Comparison of ENCODE assay signal across 17 cellular contexts in genomic region chr1:40045766-40046165, GRCh38. TPM values are rescaled to one million over a fixed set of nuclear protein-coding genes. Genes with fewer than 3 reads are reported as not detected.
A peak's percentile ranks its signal among the peaks of the same experiment; 100 is the strongest.
DNase-seq lines count a peak whose midpoint lies in the region; ATAC-seq and TF ChIP-seq lines count a peak whose summit lies in the region.
"Had no signal": no experiment of that assay in that cellular context is flagged by ENCODE, and none has a peak within 500 bp of the region (broad histone marks: within the 10 kb centered on the region; RNA-seq: fewer than 3 reads in every experiment).

No MANE protein-coding gene starts in this region.

- no peaks in the 10 kb centered on the region for H3K27me3 ChIP-seq in neutrophil
- H3K27me3 ChIP-seq: neural progenitor cell had no signal

- H3K36me3 Mint-ChIP-seq in activated CD8-positive, alpha-beta memory T cell treated with anti-CD3 and anti-CD28 coated beads, Interleukin-2, amount 10 ng/mL, durations not matched to agents 7 days and 5 days, result peaks cover 71% of the 10 kb centered on the region
- H3K36me3 Mint-ChIP-seq in central memory CD8-positive, alpha-beta T cell (ENCODE audit: insufficient read depth), result peaks cover 53% of the 10 kb centered on the region

- no peak for ATAC-seq in activated CD8-positive, alpha-beta memory T cell treated with anti-CD3 and anti-CD28 coated beads, Interleukin-2, amount 10 ng/mL, durations not matched to agents 7 days and 5 days
- no peak for ATAC-seq in central memory CD8-positive, alpha-beta T cell (replicated peaks; ENCODE audit: extremely low read depth, poor library complexity, severe bottlenecking)
- no peak for ATAC-seq in HG02973 (IDR thresholded peaks at IDR 0.05; ENCODE audit: unreplicated experiment)
- ATAC-seq: K562, right cardiac atrium had no signal

- peak overlapping the region; percentile 38 for H3K4me3 Mint-ChIP-seq in activated CD8-positive, alpha-beta memory T cell treated with anti-CD3 and anti-CD28 coated beads, Interleukin-2, amount 10 ng/mL, durations not matched to agents 7 days and 5 days
- peak overlapping the region; percentile 76 for H3K4me3 Mint-ChIP-seq in central memory CD8-positive, alpha-beta T cell
- H3K4me3 Mint-ChIP-seq: neural progenitor cell had no signal

- CTCF ChIA-PET in activated CD8-positive, alpha-beta memory T cell treated with anti-CD3 and anti-CD28 coated beads, Interleukin-2, amount 10 ng/mL, durations not matched to agents 7 days and 5 days (lab: Charles Lee), result interaction anchor here (1.3 to 2.2 kb wide), 3 partner anchors 11 to 72 kb away, joined by 5 to 8 read pairs (median 5); no protein-coding TSS in a partner anchor
- CTCF ChIA-PET in RWPE1 (lab: Yijun Ruan, JAX), result interaction anchor here (0.6 to 0.9 kb wide), 2 partner anchors 14 to 461 kb away, joined by 3 to 4 read pairs; no protein-coding TSS in a partner anchor

- H3K9me3 Mint-ChIP-seq in activated CD8-positive, alpha-beta memory T cell treated with anti-CD3 and anti-CD28 coated beads, Interleukin-2, amount 10 ng/mL, durations not matched to agents 7 days and 5 days (ENCODE audit: low read depth), result no peaks in the 10 kb centered on the region
- H3K9me3 Mint-ChIP-seq in central memory CD8-positive, alpha-beta T cell, result no peaks in the 10 kb centered on the region
- H3K9me3 Mint-ChIP-seq: neural progenitor cell had no signal

- H3K4me3 ChIP-seq in neutrophil (ENCODE audit: low read depth in 1 of 2, low read length in 1 of 2), result peak overlapping the region; percentile 76 to 82
- H3K4me3 ChIP-seq: K562, neural progenitor cell had no signal

- H3K9me3 ChIP-seq in neutrophil, result no peaks in the 10 kb centered on the region
- H3K9me3 ChIP-seq: Caco-2 had no signal

- POLR2A ChIA-PET in RWPE1 (lab: Yijun Ruan, JAX; ENCODE audit: low non-redundant PET), result no interaction called here

- peak overlapping the region; percentile 58 for H3K27ac Mint-ChIP-seq in activated CD8-positive, alpha-beta memory T cell treated with anti-CD3 and anti-CD28 coated beads, Interleukin-2, amount 10 ng/mL, durations not matched to agents 7 days and 5 days
- peak overlapping the region; percentile 89 for H3K27ac Mint-ChIP-seq in central memory CD8-positive, alpha-beta T cell (ENCODE audit: low read depth)
- H3K27ac Mint-ChIP-seq: neural progenitor cell had no signal

- peak overlapping the region; percentile 30 for H3K27ac ChIP-seq in RWPE1
- H3K27ac ChIP-seq in neutrophil, result peak overlapping the region; percentile 100
- H3K27ac ChIP-seq: HL-60, neural progenitor cell had no signal

- peaks cover 88 to 96% of the 10 kb centered on the region in 2 experiments for H3K4me1 ChIP-seq in neutrophil (ENCODE audit: control insufficient read depth in 1 of 2, insufficient read depth in 1 of 2, low read depth in 1 of 2, low read length in 1 of 2)

- H3K27me3 Mint-ChIP-seq in activated CD8-positive, alpha-beta memory T cell treated with anti-CD3 and anti-CD28 coated beads, Interleukin-2, amount 10 ng/mL, durations not matched to agents 7 days and 5 days, result no peaks in the 10 kb centered on the region
- H3K27me3 Mint-ChIP-seq in central memory CD8-positive, alpha-beta T cell, result no peaks in the 10 kb centered on the region

- H3K4me1 Mint-ChIP-seq in activated CD8-positive, alpha-beta memory T cell treated with anti-CD3 and anti-CD28 coated beads, Interleukin-2, amount 10 ng/mL, durations not matched to agents 7 days and 5 days, result peaks cover 75% of the 10 kb centered on the region
- peaks cover 83% of the 10 kb centered on the region for H3K4me1 Mint-ChIP-seq in central memory CD8-positive, alpha-beta T cell

- TF ChIP-seq CTCF in RWPE1 (conservative IDR thresholded peaks at IDR 0.05; ENCODE audit: low read depth) (no peak), neutrophil (IDR thresholded peaks at IDR 0.05) (no peak)

- no peak for DNase-seq in activated CD8-positive, alpha-beta memory T cell treated with anti-CD3 and anti-CD28 coated beads, Interleukin-2, amount 10 ng/mL, durations not matched to agents 7 days and 5 days
- DNase-seq in activated CD8-positive, alpha-beta memory T cell treated with anti-CD3 and anti-CD28 coated beads, Interleukin-2, amount 50 U/mL, for 48 hours, result no peak
- no peak for DNase-seq in RWPE1 (ENCODE audit: low spot score)
- no peak for DNase-seq in central memory CD8-positive, alpha-beta T cell (ENCODE audit: low spot score in 2 of 2)
- no peak for DNase-seq in COLO829 (ENCODE audit: low spot score)
- DNase-seq in NCI-H2171 (lab: John Stamatoyannopoulos, UW), result no peak
- DNase-seq: ACHN; Caco-2; NCI-H2081 treated with DMSO at 0.1 percent for 48 hours; NCI-H526 treated with DMSO at 0.1 percent for 48 hours; right cardiac atrium; stimulated activated CD4-positive, alpha-beta T cell treated with anti-CD3 and anti-CD28 coated beads, Interleukin-1b, Interleukin-23, amount 100 ng/mL, for 48 hours had no signal

- H3K36me3 ChIP-seq in neutrophil, result peaks cover 52% of the 10 kb centered on the region
- H3K36me3 ChIP-seq: neural progenitor cell had no signal

RNA-seq across cellular contexts. Expression of gene CAP1, which starts 5.2 kb away (rescaled TPM):
- total RNA-seq in activated CD8-positive, alpha-beta memory T cell treated with anti-CD3 and anti-CD28 coated beads, Interleukin-2, amount 10 ng/mL, durations not matched to agents 7 days and 5 days, result 100 to 1,000 TPM; 647 to 727 TPM

RNA-seq across cellular contexts. Expression of gene PPT1, which starts 51.3 kb away (rescaled TPM):
- total RNA-seq in activated CD8-positive, alpha-beta memory T cell treated with anti-CD3 and anti-CD28 coated beads, Interleukin-2, amount 10 ng/mL, durations not matched to agents 7 days and 5 days, result 10 to 100 TPM; 74.1 to 96.6 TPM
